In genomic region chr15:43511012-43511885, GRCh38 we compare ENCODE assay signal across 8 cellular contexts. TPM values are rescaled to one million over a fixed set of nuclear protein-coding genes. Genes with fewer than 3 reads are reported as not detected.
DNase-seq lines count a peak whose midpoint lies in the region; ATAC-seq and TF ChIP-seq lines count a peak whose summit lies in the region.

No MANE protein-coding gene starts in this region.

- no peaks in the 10 kb centered on the region for H3K9me3 ChIP-seq in PC-3 (ENCODE audit: low read length)
- no peaks in the 10 kb centered on the region for H3K9me3 ChIP-seq in thyroid gland

- H2AFZ ChIP-seq in GM23338 (peak overlapping the region; percentile 99), PC-3 (ENCODE audit: low read length) (peak overlapping the region; percentile 77)

- H3K4me3 Mint-ChIP-seq in GM23338, result peak overlapping the region; percentile 76

- intact Hi-C loops in PC-3 (cut with micrococcal nuclease) (loop anchor here (1.0 to 2.0 kb wide), 2 partner anchors 28 to 71 kb away; no protein-coding TSS in a partner anchor), thyroid gland (cut with DNase I) (no loop called here)

- WGBS in thyroid gland, 2 donors, result 15 to 16% methylated on average over 23 to 36 of the region's 39 CpGs

- ATAC-seq in GM23338 (peak; percentile 38), PC-3 (peak; percentile 44), HG02763 (IDR thresholded peaks at IDR 0.05; ENCODE audit: unreplicated experiment) (no peak)

- DNase-seq in COLO668 (lab: John Stamatoyannopoulos, UW; ENCODE audit: unreplicated experiment), result peak; percentile 68
- DNase-seq in GM23338 (ENCODE audit: low spot score), result peak; percentile 70
- DNase-seq in PC-3, result peak; percentile 46
- no peak for DNase-seq in brain microvascular endothelial cell
- peak; percentile 43 for DNase-seq in medulla oblongata (ENCODE audit: extremely low spot score)
- DNase-seq in thyroid gland, result peak in 1 of 2 donors; percentile 15
- no peak for DNase-seq in GM19240 (ENCODE audit: insufficient read length, low spot score)

- H3K4me3 ChIP-seq in GM23338 (peak overlapping the region; percentile 70), PC-3 (ENCODE audit: low read length) (peak overlapping the region; percentile 77), brain microvascular endothelial cell (ENCODE audit: low read depth, low read length) (peak overlapping the region; percentile 64), thyroid gland (replicated peaks in 1 of 3) (peak overlapping the region in 2 of 3 donors; percentile 26 to 32)

- H3K27me3 ChIP-seq in GM23338 (ENCODE audit: insufficient read depth) (peaks cover 38% of the 10 kb centered on the region), PC-3 (ENCODE audit: low read length) (no peaks in the 10 kb centered on the region), brain microvascular endothelial cell (replicated peaks) (no peaks in the 10 kb centered on the region), thyroid gland (no peaks in the 10 kb centered on the region)

- no peaks in the 10 kb centered on the region; the same call in 2 of the 3 replicates for H3K36me3 Mint-ChIP-seq in GM23338 (ENCODE audit: low read depth)

- POLR2A ChIA-PET in PC-3 (lab: Charles Lee; ENCODE audit: unreplicated experiment), result interaction anchor here (0.5 to 1.2 kb wide), 4 partner anchors 35 to 286 kb away, joined by 3 to 10 read pairs (median 4); partner anchors contain the start of gene ELL3

- H3K36me3 ChIP-seq in GM23338 (ENCODE audit: insufficient read depth) (no peaks in the 10 kb centered on the region), PC-3 (ENCODE audit: low read depth, low read length) (no peaks in the 10 kb centered on the region), brain microvascular endothelial cell (replicated peaks) (no peaks in the 10 kb centered on the region), thyroid gland (no peaks in the 10 kb centered on the region)

- H3K4me2 ChIP-seq in GM23338 (peak overlapping the region; percentile 89), PC-3 (ENCODE audit: low read length) (peak overlapping the region; percentile 96)

- no TSS peak for BruUV-seq in PC-3 (replicated peaks; lab: Mats Ljungman, UMichigan)

- H3K79me2 ChIP-seq in GM23338 (replicated peaks; ENCODE audit: insufficient read depth), result no peaks in the 10 kb centered on the region
- H3K79me2 ChIP-seq in PC-3 (ENCODE audit: low read length), result no peaks in the 10 kb centered on the region

- no peaks in the 10 kb centered on the region for H4K20me1 ChIP-seq in GM23338 (replicated peaks; ENCODE audit: insufficient read depth)
- no peaks in the 10 kb centered on the region for H4K20me1 ChIP-seq in PC-3 (ENCODE audit: low read length)

- H3F3A ChIP-seq in GM23338 (replicated peaks; ENCODE audit: low read depth) (peaks cover 11% of the 10 kb centered on the region), PC-3 (ENCODE audit: low read length, unreplicated experiment) (no peaks in the 10 kb centered on the region)

- H3K27ac Mint-ChIP-seq in GM23338, result no peak overlapping the region

- peaks cover 24% of the 10 kb centered on the region for H3K4me1 ChIP-seq in GM23338 (ENCODE audit: insufficient read depth)
- H3K4me1 ChIP-seq in PC-3 (ENCODE audit: insufficient read depth, low read length), result peaks cover 9% of the 10 kb centered on the region
- peaks cover 7 to 11% of the 10 kb centered on the region in 2 donors for H3K4me1 ChIP-seq in thyroid gland

- TF ChIP-seq POLR2A in thyroid gland (IDR thresholded peaks at IDR 0.05), result no peak

- in situ Hi-C loops in brain microvascular endothelial cell (cut with HindIII; ENCODE audit: low pct_ligation_motif_present, low sequenced_read_pairs), result no loop called here

- H3K9me2 ChIP-seq in GM23338 (ENCODE audit: insufficient read depth), result no peaks in the 10 kb centered on the region
- H3K9me2 ChIP-seq in PC-3 (replicated peaks; ENCODE audit: low read length), result no peaks in the 10 kb centered on the region

- no peak overlapping the region for H3K9ac ChIP-seq in PC-3 (ENCODE audit: low read length)

- H3K27me3 Mint-ChIP-seq in GM23338 (ENCODE audit: insufficient read depth, low read depth, poor library complexity), result peaks cover 28% of the 10 kb centered on the region

- no peaks in the 10 kb centered on the region for H3K9me3 Mint-ChIP-seq in GM23338

- CTCF ChIA-PET in PC-3 (lab: Charles Lee), result interaction anchor here (0.6 to 2.5 kb wide), 6 partner anchors 18 to 70 kb away, joined by 3 to 28 read pairs (median 3); no protein-coding TSS in a partner anchor

- peak; percentile 29 to 66; a peak in 3 of 4 replicates for TF ChIP-seq CTCF in GM23338 (conservative IDR thresholded peaks at IDR 0.05; ENCODE audit: low read depth in 2 of 2)
- TF ChIP-seq CTCF in PC-3 (conservative IDR thresholded peaks at IDR 0.05; ENCODE audit: low read depth, low read length), result peak; percentile 50
- peak; percentile 56 for TF ChIP-seq CTCF in brain microvascular endothelial cell (IDR thresholded peaks at IDR 0.05; ENCODE audit: low read depth, low read length, missing control alignments)
- TF ChIP-seq CTCF in thyroid gland (IDR thresholded peaks at IDR 0.05), result no peak

- peaks cover 40% of the 10 kb centered on the region for H3K4me1 Mint-ChIP-seq in GM23338

- H3K27ac ChIP-seq in GM23338 (ENCODE audit: low read depth) (no peak overlapping the region), PC-3 (ENCODE audit: low read length) (no peak overlapping the region), brain microvascular endothelial cell (no peak overlapping the region), thyroid gland (no peak overlapping the region)

TF ChIP-seq in GM23338, 12 proteins besides CTCF, POLR2A, EP300 and RAD21 (continues in another document):
- no peak for TF ChIP-seq ZNF462 (CRISPR knock-in tag; IDR thresholded peaks at IDR 0.05)

RNA-seq across cellular contexts. Expression of gene MAP1A, which starts 6.2 kb away (rescaled TPM):
- 2.0 and 2.3 TPM in 2 replicates for total RNA-seq in GM23338 (2014; rRNA removed; shearing (Covaris generic))
- polyA plus RNA-seq in GM23338 (2016; fragmentation: Nextera tagmentation; extraction: Ambion mirVana), result 0.81 and 0.85 TPM in 2 replicates
- total RNA-seq in PC-3 (2014; rRNA removed) (1.0 and 1.8 TPM in 2 replicates), thyroid gland (10 to 100 TPM; 12.4 to 27.1 (median 17.2) TPM)

RNA-seq across cellular contexts. Expression of gene TP53BP1, which starts 18.3 kb away (rescaled TPM):
- 48.6 and 81.3 TPM in 2 replicates for total RNA-seq in GM23338 (2014; rRNA removed; shearing (Covaris generic))
- polyA plus RNA-seq in GM23338 (2016; fragmentation: Nextera tagmentation; extraction: Ambion mirVana), result 15.5 and 17.7 TPM in 2 replicates
- total RNA-seq in PC-3 (2014; rRNA removed) (51.8 and 55.7 TPM in 2 replicates), thyroid gland (10 to 100 TPM; 46.4 to 98.0 (median 72.7) TPM)

Comparison
In these comparisons a context has a peak if more than half of its experiments do, and no peak if none do; other contexts are left out.
1. DNase-seq: peak in COLO668 (single experiment), GM23338 (single experiment), PC-3 (single experiment) and medulla oblongata (single experiment); none in brain microvascular endothelial cell (single experiment) and GM19240 (single experiment).
2. CTCF ChIP-seq: peak in GM23338 (2 of 2), PC-3 (single experiment) and brain microvascular endothelial cell (single experiment); none in thyroid gland (0 of 6).
3. Peak in every context shown above with its lines, with median percentiles within 50 percentile points of each other: H3K4me3 ChIP-seq.